Comparison of ENCODE assay signal across 2 cellular contexts in genomic region chr16:31073073-31073822, GRCh38.
TF ChIP-seq lines count a peak whose summit lies in the region.

No MANE protein-coding gene starts in this region.

TF ChIP-seq in HEK293, 187 proteins besides CTCF, POLR2A, EP300 and RAD21 (continued from another document and continues in another):
- TF ChIP-seq, protein P1, sequence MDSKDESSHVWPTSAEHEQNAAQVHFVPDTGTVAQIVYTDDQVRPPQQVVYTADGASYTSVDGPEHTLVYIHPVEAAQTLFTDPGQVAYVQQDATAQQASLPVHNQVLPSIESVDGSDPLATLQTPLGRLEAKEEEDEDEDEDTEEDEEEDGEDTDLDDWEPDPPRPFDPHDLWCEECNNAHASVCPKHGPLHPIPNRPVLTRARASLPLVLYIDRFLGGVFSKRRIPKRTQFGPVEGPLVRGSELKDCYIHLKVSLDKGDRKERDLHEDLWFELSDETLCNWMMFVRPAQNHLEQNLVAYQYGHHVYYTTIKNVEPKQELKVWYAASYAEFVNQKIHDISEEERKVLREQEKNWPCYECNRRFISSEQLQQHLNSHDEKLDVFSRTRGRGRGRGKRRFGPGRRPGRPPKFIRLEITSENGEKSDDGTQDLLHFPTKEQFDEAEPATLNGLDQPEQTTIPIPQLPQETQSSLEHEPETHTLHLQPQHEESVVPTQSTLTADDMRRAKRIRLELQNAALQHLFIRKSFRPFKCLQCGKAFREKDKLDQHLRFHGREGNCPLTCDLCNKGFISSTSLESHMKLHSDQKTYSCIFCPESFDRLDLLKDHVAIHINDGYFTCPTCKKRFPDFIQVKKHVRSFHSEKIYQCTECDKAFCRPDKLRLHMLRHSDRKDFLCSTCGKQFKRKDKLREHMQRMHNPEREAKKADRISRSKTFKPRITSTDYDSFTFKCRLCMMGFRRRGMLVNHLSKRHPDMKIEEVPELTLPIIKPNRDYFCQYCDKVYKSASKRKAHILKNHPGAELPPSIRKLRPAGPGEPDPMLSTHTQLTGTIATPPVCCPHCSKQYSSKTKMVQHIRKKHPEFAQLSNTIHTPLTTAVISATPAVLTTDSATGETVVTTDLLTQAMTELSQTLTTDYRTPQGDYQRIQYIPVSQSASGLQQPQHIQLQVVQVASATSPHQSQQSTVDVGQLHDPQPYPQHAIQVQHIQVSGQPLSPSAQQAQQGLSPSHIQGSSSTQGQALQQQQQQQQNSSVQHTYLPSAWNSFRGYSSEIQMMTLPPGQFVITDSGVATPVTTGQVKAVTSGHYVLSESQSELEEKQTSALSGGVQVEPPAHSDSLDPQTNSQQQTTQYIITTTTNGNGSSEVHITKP (tag by site-specific recombination; IDR thresholded peaks at IDR 0.05), result peak; percentile 84
- no peak for TF ChIP-seq PBX3 (CRISPR knock-in tag; IDR thresholded peaks at IDR 0.05)
- TF ChIP-seq SETDB1 (IDR thresholded peaks at IDR 0.05; ENCODE audit: insufficient read length, low read length), result no peak
- TF ChIP-seq ZNF26 (tag by site-specific recombination; IDR thresholded peaks at IDR 0.05), result no peak
- peak; percentile 79 for TF ChIP-seq ZNF391 (tag by site-specific recombination; IDR thresholded peaks at IDR 0.05; ENCODE audit: borderline replicate concordance, low read depth)
- peak; percentile 70 for TF ChIP-seq ZNF580 (tag by site-specific recombination; IDR thresholded peaks at IDR 0.05)
- TF ChIP-seq ZNF133 (tag by site-specific recombination; IDR thresholded peaks at IDR 0.05), result no peak
- peak; percentile 26; the same call in 1 of the 2 replicates for TF ChIP-seq ZNF785 (tag by site-specific recombination; IDR thresholded peaks at IDR 0.05)
- TF ChIP-seq ZNF521 (tag by site-specific recombination; IDR thresholded peaks at IDR 0.05), result no peak
- no peak for TF ChIP-seq ZNF624 (tag by site-specific recombination; IDR thresholded peaks at IDR 0.05)
- peak; percentile 48 for TF ChIP-seq GLIS1 (tag by site-specific recombination; IDR thresholded peaks at IDR 0.05)
- no peak for TF ChIP-seq ZNF114 (tag by site-specific recombination; IDR thresholded peaks at IDR 0.05)
- TF ChIP-seq GLI2 (tag by site-specific recombination; IDR thresholded peaks at IDR 0.05; ENCODE audit: borderline replicate concordance, low read depth), result 0 out of 2 replicates have a peak, but pooled peaks have one; percentile 3
- no peak for TF ChIP-seq ZNF654 (tag by site-specific recombination; IDR thresholded peaks at IDR 0.05; ENCODE audit: low read depth)
- peak; percentile 52 for TF ChIP-seq SP2 (tag by site-specific recombination; IDR thresholded peaks at IDR 0.05)
- peak; percentile 17; the same call in 1 of the 2 replicates for TF ChIP-seq ZSCAN23 (tag by site-specific recombination; IDR thresholded peaks at IDR 0.05)
- TF ChIP-seq HOXC10 (CRISPR knock-in tag; IDR thresholded peaks at IDR 0.05), result no peak
- no peak for TF ChIP-seq ZNF223 (tag by site-specific recombination; IDR thresholded peaks at IDR 0.05)
- 0 out of 2 replicates have a peak, but pooled peaks have one; percentile 12 for TF ChIP-seq TRIM28 (IDR thresholded peaks at IDR 0.05; ENCODE audit: borderline replicate concordance, low read length)
- TF ChIP-seq ZNF660 (tag by site-specific recombination; IDR thresholded peaks at IDR 0.05), result peak; percentile 91
- no peak for TF ChIP-seq ZNF311 (tag by site-specific recombination; IDR thresholded peaks at IDR 0.05; ENCODE audit: borderline replicate concordance)
- peak; percentile 71; the same call in 1 of the 2 replicates for TF ChIP-seq ZNF639 (tag by site-specific recombination; IDR thresholded peaks at IDR 0.05)

TF ChIP-seq in SK-N-SH, 30 proteins besides CTCF, POLR2A, EP300 and RAD21 (continued from another document):
- TF ChIP-seq IRF3 (IDR thresholded peaks at IDR 0.05; ENCODE audit: low read depth, low read length) (no peak), GATA2 (CRISPR knock-in tag; IDR thresholded peaks at IDR 0.05) (no peak), TAF1 (IDR thresholded peaks at IDR 0.05; ENCODE audit: borderline replicate concordance, low read depth, low read length) (peak; percentile 85), JUND (IDR thresholded peaks at IDR 0.05) (no peak), PBX3 (IDR thresholded peaks at IDR 0.05) (no peak), FOXJ3 (CRISPR knock-in tag; IDR thresholded peaks at IDR 0.05) (no peak), RCOR1 (IDR thresholded peaks at IDR 0.05; ENCODE audit: low read length) (no peak), TCF12 (IDR thresholded peaks at IDR 0.05) (no peak), NRF1 (IDR thresholded peaks at IDR 0.05; ENCODE audit: low read depth, low read length) (no peak), CHD2 (IDR thresholded peaks at IDR 0.05; ENCODE audit: low read length, partially characterized antibody) (peak; percentile 47), MAX (IDR thresholded peaks at IDR 0.05; ENCODE audit: low read depth) (no peak), FOSL2 (IDR thresholded peaks at IDR 0.05; ENCODE audit: borderline replicate concordance, low read depth) (no peak), NFIC (IDR thresholded peaks at IDR 0.05; ENCODE audit: borderline replicate concordance) (peak; percentile 28; the same call in 1 of the 2 replicates), MXI1 (IDR thresholded peaks at IDR 0.05; ENCODE audit: low read depth, low read length) (peak; percentile 62; the same call in 1 of the 2 replicates), ZBTB33 (IDR thresholded peaks at IDR 0.05; ENCODE audit: borderline replicate concordance, low read depth) (no peak), GABPA (IDR thresholded peaks at IDR 0.05; ENCODE audit: low read depth) (peak; percentile 58), SMC3 (IDR thresholded peaks at IDR 0.05; ENCODE audit: low read depth, low read length) (no peak), YY1 (IDR thresholded peaks at IDR 0.05; ENCODE audit: low read depth) (peak; percentile 71), RXRA (IDR thresholded peaks at IDR 0.05; ENCODE audit: borderline replicate concordance, low read depth) (no peak), ELF1 (IDR thresholded peaks at IDR 0.05) (peak; percentile 75), RFX5 (IDR thresholded peaks at IDR 0.05; ENCODE audit: low read length) (no peak), EZH2phosphoT487 (IDR thresholded peaks at IDR 0.05; ENCODE audit: borderline replicate concordance, low read depth) (no peak), REST (IDR thresholded peaks at IDR 0.05; ENCODE audit: low read depth, low read length) (0 out of 2 replicates have a peak, but pooled peaks have one; percentile 12)
- TF ChIP-seq, protein P2, sequence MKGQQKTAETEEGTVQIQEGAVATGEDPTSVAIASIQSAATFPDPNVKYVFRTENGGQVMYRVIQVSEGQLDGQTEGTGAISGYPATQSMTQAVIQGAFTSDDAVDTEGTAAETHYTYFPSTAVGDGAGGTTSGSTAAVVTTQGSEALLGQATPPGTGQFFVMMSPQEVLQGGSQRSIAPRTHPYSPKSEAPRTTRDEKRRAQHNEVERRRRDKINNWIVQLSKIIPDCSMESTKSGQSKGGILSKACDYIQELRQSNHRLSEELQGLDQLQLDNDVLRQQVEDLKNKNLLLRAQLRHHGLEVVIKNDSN (IDR thresholded peaks at IDR 0.05; ENCODE audit: borderline replicate concordance, low read depth), result no peak
